8 cellular contexts compared by ENCODE assay signal in genomic region chr3:78999139-78999538, GRCh38.
"Had no signal": no experiment of that assay in that cellular context is flagged by ENCODE, and none has a peak within 500 bp of the region (broad histone marks: within the 10 kb centered on the region; RNA-seq: fewer than 3 reads in every experiment).

No MANE protein-coding gene starts in this region.

- DNase-seq: IMR-90, Karpas-422, KBM-7, KG1 had no signal

- ATAC-seq: K562 had no signal

- H3K27ac ChIP-seq: HL-60, KMS-11 had no signal

- FAIRE-seq: HTR-8/SVneo, K562 had no signal

- H3K4me2 ChIP-seq: KMS-11 had no signal

- H3K4me3 ChIP-seq: K562 had no signal

- H3K9ac ChIP-seq: KMS-11 had no signal
